In the genomic region with DNA sequence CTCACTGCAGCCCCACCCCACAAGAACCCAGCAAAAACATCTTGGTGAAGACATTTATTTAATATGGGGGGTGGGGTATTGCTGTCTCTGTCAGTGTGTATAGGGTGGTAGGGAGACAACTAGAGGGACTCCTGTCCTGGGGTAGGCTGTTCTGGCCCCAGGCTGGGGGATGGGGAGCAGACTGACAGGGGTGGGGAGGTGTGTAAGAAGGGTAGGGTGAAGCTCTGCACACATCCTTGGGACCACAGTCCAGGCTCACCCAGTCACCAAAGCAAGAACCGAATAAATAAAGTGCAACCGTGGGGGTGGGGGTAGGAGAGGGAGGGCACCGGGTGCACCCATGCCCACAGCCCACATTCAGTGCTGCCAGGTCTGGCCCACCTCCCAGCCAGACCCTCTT, we compare ENCODE assay signal across 39 cellular contexts. TPM values are rescaled to one million over a fixed set of nuclear protein-coding genes. Genes with fewer than 3 reads are reported as not detected.
"Had no signal": no experiment of that assay in that cellular context is flagged by ENCODE, and none has a peak within 500 bp of the region (broad histone marks: within the 10 kb centered on the region; RNA-seq: fewer than 3 reads in every experiment).

No MANE protein-coding gene starts in this region.

- H3K36me3 ChIP-seq: breast epithelium had no signal

- H3K9me3 ChIP-seq: adrenal gland, ascending aorta, body of pancreas, breast epithelium had no signal

- H3K4me1 Mint-ChIP-seq: activated naive CD4-positive, alpha-beta T cell treated with anti-CD3 and anti-CD28 coated beads, Interleukin-2, amount 10 ng/mL, durations not matched to agents 7 days and 5 days; activated naive CD4-positive, alpha-beta T cell treated with anti-CD3 and anti-CD28 coated beads, Interleukin-2, amount 50 U/mL, for 24 hours; activated naive CD8-positive, alpha-beta T cell treated with anti-CD3 and anti-CD28 coated beads for 36 hours; activated naive CD8-positive, alpha-beta T cell treated with anti-CD3 and anti-CD28 coated beads, Interleukin-2, amount 10 ng/mL, durations not matched to agents 7 days and 5 days; activated naive CD8-positive, alpha-beta T cell treated with anti-CD3 and anti-CD28 coated beads, Interleukin-2, amount 50 U/mL, for 24 hours; activated T-helper 17 cell treated with anti-CD3 and anti-CD28 coated beads, Interleukin-2, amount 50 U/mL, for 72 hours; brain; central memory CD8-positive, alpha-beta T cell had no signal

- H3K27ac ChIP-seq: adrenal gland, ascending aorta, body of pancreas, brain microvascular endothelial cell, breast epithelium, cardiac muscle cell had no signal

- ATAC-seq: activated naive CD4-positive, alpha-beta T cell treated with anti-CD3 and anti-CD28 coated beads, Interleukin-2, amount 50 U/mL, for 72 hours; activated naive CD8-positive, alpha-beta T cell treated with anti-CD3 and anti-CD28 coated beads, Interleukin-2, amount 50 U/mL, for 24 hours; activated T-cell treated with anti-CD3 and anti-CD28 coated beads, Interleukin-2, amount 50 U/mL, for 4 hours; activated T-cell treated with anti-CD3 and anti-CD28 coated beads, Interleukin-2, amount 50 U/mL, for 72 hours; activated T-helper 17 cell treated with anti-CD3 and anti-CD28 coated beads, Interleukin-2, amount 50 U/mL, for 72 hours; body of pancreas had no signal

- H3K27ac Mint-ChIP-seq: activated naive CD4-positive, alpha-beta T cell treated with anti-CD3 and anti-CD28 coated beads for 36 hours; activated naive CD4-positive, alpha-beta T cell treated with anti-CD3 and anti-CD28 coated beads, Interleukin-2, amount 10 ng/mL, durations not matched to agents 7 days and 5 days; activated naive CD4-positive, alpha-beta T cell treated with anti-CD3 and anti-CD28 coated beads, Interleukin-2, amount 50 U/mL, for 24 hours; activated naive CD4-positive, alpha-beta T cell treated with anti-CD3 and anti-CD28 coated beads, Interleukin-2, amount 50 U/mL, for 72 hours; activated naive CD8-positive, alpha-beta T cell; activated naive CD8-positive, alpha-beta T cell treated with anti-CD3 and anti-CD28 coated beads for 36 hours; activated naive CD8-positive, alpha-beta T cell treated with anti-CD3 and anti-CD28 coated beads, Interleukin-2, amount 10 ng/mL, durations not matched to agents 7 days and 5 days; activated naive CD8-positive, alpha-beta T cell treated with anti-CD3 and anti-CD28 coated beads, Interleukin-2, amount 50 U/mL, for 24 hours; activated T-cell treated with anti-CD3 and anti-CD28 coated beads, Interleukin-2, amount 50 U/mL, for 24 hours; activated T-cell treated with anti-CD3 and anti-CD28 coated beads, Interleukin-2, amount 50 U/mL, for 72 hours; activated T-helper 1 cell treated with anti-CD3 and anti-CD28 coated beads, Interleukin-12 subunit alpha, Interleukin-12 subunit beta, Interleukin-2, Interleukin-4 antibody, amounts not matched to agents 30 ng/mL and 10 ng/mL and 1 ng/mL, durations not matched to agents 14 hours and 24 hours and 36 hours; activated T-helper 17 cell treated with anti-CD3 and anti-CD28 coated beads, Interleukin-2, amount 50 U/mL, for 72 hours; activated T-helper 2 cell treated with anti-CD3 and anti-CD28 coated beads, Interferon-gamma antibody, Interleukin-2, Interleukin-4, amounts not matched to agents 10 μg/mL and 5 μg/mL and 100 μg/mL, durations not matched to agents 14 hours and 24 hours and 36 hours; brain had no signal

- H3K27me3 ChIP-seq: adrenal gland, ascending aorta, body of pancreas, brain microvascular endothelial cell, breast epithelium, cardiac muscle cell had no signal

- H3K9me3 Mint-ChIP-seq: activated naive CD4-positive, alpha-beta T cell treated with anti-CD3 and anti-CD28 coated beads for 36 hours; activated naive CD4-positive, alpha-beta T cell treated with anti-CD3 and anti-CD28 coated beads, Interleukin-2, amount 10 ng/mL, durations not matched to agents 7 days and 5 days; activated naive CD4-positive, alpha-beta T cell treated with anti-CD3 and anti-CD28 coated beads, Interleukin-2, amount 50 U/mL, for 24 hours; activated naive CD4-positive, alpha-beta T cell treated with anti-CD3 and anti-CD28 coated beads, Interleukin-2, amount 50 U/mL, for 72 hours; activated naive CD8-positive, alpha-beta T cell treated with anti-CD3 and anti-CD28 coated beads for 36 hours; activated naive CD8-positive, alpha-beta T cell treated with anti-CD3 and anti-CD28 coated beads, Interleukin-2, amount 10 ng/mL, durations not matched to agents 7 days and 5 days; activated naive CD8-positive, alpha-beta T cell treated with anti-CD3 and anti-CD28 coated beads, Interleukin-2, amount 50 U/mL, for 24 hours; activated T-cell treated with anti-CD3 and anti-CD28 coated beads, Interleukin-2, amount 50 U/mL, for 24 hours; activated T-cell treated with anti-CD3 and anti-CD28 coated beads, Interleukin-2, amount 50 U/mL, for 4 hours; activated T-cell treated with anti-CD3 and anti-CD28 coated beads, Interleukin-2, amount 50 U/mL, for 72 hours; activated T-helper 1 cell treated with anti-CD3 and anti-CD28 coated beads, Interleukin-12 subunit alpha, Interleukin-12 subunit beta, Interleukin-2, Interleukin-4 antibody, amounts not matched to agents 30 ng/mL and 10 ng/mL and 1 ng/mL, durations not matched to agents 14 hours and 24 hours and 36 hours; activated T-helper 17 cell treated with anti-CD3 and anti-CD28 coated beads, Interleukin-2, amount 50 U/mL, for 72 hours; activated T-helper 2 cell treated with anti-CD3 and anti-CD28 coated beads, Interferon-gamma antibody, Interleukin-2, Interleukin-4, amounts not matched to agents 10 μg/mL and 5 μg/mL and 100 μg/mL, durations not matched to agents 14 hours and 24 hours and 36 hours; brain; central memory CD8-positive, alpha-beta T cell had no signal

- H3K4me3 Mint-ChIP-seq: activated naive CD4-positive, alpha-beta T cell treated with anti-CD3 and anti-CD28 coated beads for 36 hours; activated naive CD4-positive, alpha-beta T cell treated with anti-CD3 and anti-CD28 coated beads, Interleukin-2, amount 10 ng/mL, durations not matched to agents 7 days and 5 days; activated naive CD4-positive, alpha-beta T cell treated with anti-CD3 and anti-CD28 coated beads, Interleukin-2, amount 50 U/mL, for 24 hours; activated naive CD8-positive, alpha-beta T cell; activated naive CD8-positive, alpha-beta T cell treated with anti-CD3 and anti-CD28 coated beads for 36 hours; activated naive CD8-positive, alpha-beta T cell treated with anti-CD3 and anti-CD28 coated beads, Interleukin-2, amount 10 ng/mL, durations not matched to agents 7 days and 5 days; activated naive CD8-positive, alpha-beta T cell treated with anti-CD3 and anti-CD28 coated beads, Interleukin-2, amount 50 U/mL, for 24 hours; activated T-cell treated with anti-CD3 and anti-CD28 coated beads, Interleukin-2, amount 50 U/mL, for 24 hours; activated T-cell treated with anti-CD3 and anti-CD28 coated beads, Interleukin-2, amount 50 U/mL, for 4 hours; activated T-cell treated with anti-CD3 and anti-CD28 coated beads, Interleukin-2, amount 50 U/mL, for 72 hours; activated T-helper 1 cell treated with anti-CD3 and anti-CD28 coated beads, Interleukin-12 subunit alpha, Interleukin-12 subunit beta, Interleukin-2, Interleukin-4 antibody, amounts not matched to agents 30 ng/mL and 10 ng/mL and 1 ng/mL, durations not matched to agents 14 hours and 24 hours and 36 hours; activated T-helper 17 cell treated with anti-CD3 and anti-CD28 coated beads, Interleukin-2, amount 50 U/mL, for 72 hours; brain; central memory CD8-positive, alpha-beta T cell had no signal

- DNase-seq: activated effector memory CD4-positive, alpha-beta T cell treated with anti-CD3 and anti-CD28 coated beads, Interleukin-2, amount 50 U/mL, for 16 hours; activated effector memory CD4-positive, alpha-beta T cell treated with Interleukin-2 at 50 U/mL for 16 hours; activated gamma-delta T cell; activated gamma-delta T cell treated with Interleukin-2 at 50 U/mL for 16 hours; activated naive CD4-positive, alpha-beta T cell; activated naive CD4-positive, alpha-beta T cell treated with anti-CD3 and anti-CD28 coated beads for 36 hours; activated naive CD4-positive, alpha-beta T cell treated with anti-CD3 and anti-CD28 coated beads, Interleukin-2, amount 10 ng/mL, durations not matched to agents 7 days and 5 days; activated naive CD4-positive, alpha-beta T cell treated with anti-CD3 and anti-CD28 coated beads, Interleukin-2, amount 50 U/mL, for 16 hours; activated naive CD4-positive, alpha-beta T cell treated with Interleukin-2 at 50 U/mL for 16 hours; activated naive CD8-positive, alpha-beta T cell treated with anti-CD3 and anti-CD28 coated beads for 36 hours; activated naive CD8-positive, alpha-beta T cell treated with anti-CD3 and anti-CD28 coated beads, Interleukin-2, amount 10 ng/mL, durations not matched to agents 7 days and 5 days; activated naive CD8-positive, alpha-beta T cell treated with anti-CD3 and anti-CD28 coated beads, Interleukin-2, amount 50 U/mL, for 24 hours; activated T-cell treated with anti-CD3 and anti-CD28 coated beads for 4 hours; activated T-cell treated with anti-CD3 and anti-CD28 coated beads, Interleukin-2, amount 50 U/mL, for 1 hour; activated T-cell treated with anti-CD3 and anti-CD28 coated beads, Interleukin-2, amount 50 U/mL, for 24 hours; activated T-cell treated with anti-CD3 and anti-CD28 coated beads, Interleukin-2, amount 50 U/mL, for 4 hours; activated T-cell treated with anti-CD3 and anti-CD28 coated beads, Interleukin-2, amount 50 U/mL, for 48 hours; activated T-cell treated with anti-CD3 and anti-CD28 coated beads, Interleukin-2, amount 50 U/mL, for 72 hours; adrenal gland; amniotic stem cell; amygdala; anterior cingulate cortex; aorta; body of pancreas; brain microvascular endothelial cell; caudate nucleus; central memory CD4-positive, alpha-beta T cell; cerebellar nuclear complex had no signal

- H3K4me1 ChIP-seq: adrenal gland, body of pancreas, breast epithelium had no signal

- H3K27me3 Mint-ChIP-seq: activated naive CD4-positive, alpha-beta T cell treated with anti-CD3 and anti-CD28 coated beads, Interleukin-2, amount 50 U/mL, for 24 hours; activated naive CD8-positive, alpha-beta T cell; activated naive CD8-positive, alpha-beta T cell treated with anti-CD3 and anti-CD28 coated beads for 36 hours; activated naive CD8-positive, alpha-beta T cell treated with anti-CD3 and anti-CD28 coated beads, Interleukin-2, amount 50 U/mL, for 24 hours; activated T-cell treated with anti-CD3 and anti-CD28 coated beads, Interleukin-2, amount 50 U/mL, for 24 hours; activated T-helper 17 cell treated with anti-CD3 and anti-CD28 coated beads, Interleukin-2, amount 50 U/mL, for 72 hours; brain; central memory CD8-positive, alpha-beta T cell had no signal

- H3K4me3 ChIP-seq: adrenal gland, ascending aorta, body of pancreas, breast epithelium, cardiac muscle cell had no signal

RNA-seq across cellular contexts. Expression of gene HPX, which starts 7.8 kb away (rescaled TPM):
- total RNA-seq: activated naive CD8-positive, alpha-beta T cell treated with anti-CD3 and anti-CD28 coated beads for 36 hours; activated T-helper 1 cell treated with anti-CD3 and anti-CD28 coated beads, Interleukin-12 subunit alpha, Interleukin-12 subunit beta, Interleukin-2, Interleukin-4 antibody, amounts not matched to agents 30 ng/mL and 10 ng/mL and 1 ng/mL, durations not matched to agents 14 hours and 24 hours and 36 hours had no signal
